ENCODE assay signal across 9 cellular contexts in genomic region chr16:11254913-11255736, GRCh38. TPM values are rescaled to one million over a fixed set of nuclear protein-coding genes. Genes with fewer than 3 reads are reported as not detected.
DNase-seq lines count a peak whose midpoint lies in the region; ATAC-seq and TF ChIP-seq lines count a peak whose summit lies in the region.
"Had no signal": no experiment of that assay in that cellular context is flagged by ENCODE, and none has a peak within 500 bp of the region (broad histone marks: within the 10 kb centered on the region; RNA-seq: fewer than 3 reads in every experiment).

No MANE protein-coding gene starts in this region.

- H3K79me2 ChIP-seq in MM.1S (ENCODE audit: low read length): peaks cover 4% of the 10 kb centered on the region

- H3K27me3 ChIP-seq in BLaER1 treated with 17β-estradiol and CSF1 and Interleukin-3, amounts not matched to agents 10 nM and 100 nM: peaks cover 0 to 12% (median 0%) of the 10 kb centered on the region in 11 experiments; a peak in 8 of 22 replicates
- H3K27me3 ChIP-seq in MM.1S (replicated peaks; ENCODE audit: insufficient read depth, low read length) (no peaks in the 10 kb centered on the region), endodermal cell (ENCODE audit: control insufficient read depth, insufficient read depth, low read length, poor library complexity, severe bottlenecking) (no peaks in the 10 kb centered on the region), muscle layer of colon (ENCODE audit: control insufficient read depth in 1 of 2, insufficient read depth in 2 of 2, low read length in 2 of 2) (no peaks in the 10 kb centered on the region)

- 1% methylated on average over 40 to 105 of the region's 105 CpGs for whole genome bisulfite sequencing in endodermal cell (ENCODE audit: insufficient coverage in 1 of 2, insufficient read length in 1 of 2), 2 experiments

- POLR2A ChIA-PET in activated CD4-positive, alpha-beta memory T cell treated with anti-CD3 and anti-CD28 coated beads for 36 hours (lab: Charles Lee): interaction anchor here (0.7 to 7.4 kb wide), 38 partner anchors 8 to 488 kb away, joined by 3 to 129 read pairs (median 7); partner anchors contain the start of genes LITAF and TXNDC11

- peak overlapping the region; percentile 65 to 87 (median 78) for H3K4me3 ChIP-seq in BLaER1 treated with 17β-estradiol and CSF1 and Interleukin-3, amounts not matched to agents 10 nM and 100 nM
- H3K4me3 ChIP-seq in MM.1S (ENCODE audit: low read length) (peak overlapping the region; percentile 79), endodermal cell (ENCODE audit: low read length) (peak overlapping the region; percentile 77), muscle layer of colon (ENCODE audit: low read depth in 1 of 2, low read length in 2 of 2) (peak overlapping the region; percentile 65 to 83)

- no peak overlapping the region for H2AFZ ChIP-seq in MM.1S (ENCODE audit: low read length)

- peaks cover 34% of the 10 kb centered on the region for H3F3A ChIP-seq in MM.1S (ENCODE audit: insufficient read depth, low read length)

- peaks cover 0 to 50% (median 46%) of the 10 kb centered on the region in 11 experiments; a peak in 18 of 22 replicates for H4K20me1 ChIP-seq in BLaER1 treated with 17β-estradiol and CSF1 and Interleukin-3, amounts not matched to agents 10 nM and 100 nM
- no peaks in the 10 kb centered on the region for H4K20me1 ChIP-seq in MM.1S (ENCODE audit: insufficient read depth, low read length)

- intact Hi-C loops in activated CD4-positive, alpha-beta memory T cell treated with anti-CD3 and anti-CD28 coated beads for 36 hours (cut with micrococcal nuclease): loop anchor here (5.0 kb wide), 1 partner anchor 78 kb away; no protein-coding TSS in a partner anchor

- peaks cover 53% of the 10 kb centered on the region for H3K4me1 Mint-ChIP-seq in activated CD4-positive, alpha-beta memory T cell treated with anti-CD3 and anti-CD28 coated beads for 36 hours (ENCODE audit: low read depth)
- H3K4me1 Mint-ChIP-seq in endodermal cell: peaks cover 4% of the 10 kb centered on the region
- H3K4me1 Mint-ChIP-seq in type B pancreatic cell (ENCODE audit: unreplicated experiment): peaks cover 34% of the 10 kb centered on the region

- H3K36me3 ChIP-seq in BLaER1 treated with 17β-estradiol and CSF1 and Interleukin-3, amounts not matched to agents 10 nM and 100 nM: peaks cover 0 to 18% (median 0%) of the 10 kb centered on the region in 11 experiments; a peak in 3 of 22 replicates
- no peaks in the 10 kb centered on the region for H3K36me3 ChIP-seq in MM.1S (replicated peaks; ENCODE audit: insufficient read depth, low read length)
- H3K36me3 ChIP-seq in endodermal cell (ENCODE audit: control insufficient read depth, insufficient read depth, low read length): no peaks in the 10 kb centered on the region
- H3K36me3 ChIP-seq in muscle layer of colon (ENCODE audit: insufficient read depth, low read length): no peaks in the 10 kb centered on the region

- H3K4me2 ChIP-seq in BLaER1 treated with 17β-estradiol and CSF1 and Interleukin-3, amounts not matched to agents 10 nM and 100 nM: peak overlapping the region; percentile 91 to 100 (median 98)
- peak overlapping the region; percentile 82 for H3K4me2 ChIP-seq in MM.1S (ENCODE audit: low read depth, low read length)

- ATAC-seq in GM19372 (IDR thresholded peaks at IDR 0.05; ENCODE audit: low read depth, unreplicated experiment): peak; percentile 0

- TF ChIP-seq CTCF in MM.1S (IDR thresholded peaks at IDR 0.05; ENCODE audit: low read length) (0 out of 2 replicates have a peak, but pooled peaks have one; percentile 8), endodermal cell (conservative IDR thresholded peaks at IDR 0.05) (no peak), type B pancreatic cell (conservative IDR thresholded peaks at IDR 0.05) (no peak)

- H3K9ac ChIP-seq in BLaER1 treated with 17β-estradiol and CSF1 and Interleukin-3, amounts not matched to agents 10 nM and 100 nM: peak overlapping the region; percentile 87 to 97 (median 91)
- H3K9ac ChIP-seq in MM.1S (ENCODE audit: low read length) (peak overlapping the region; percentile 62; the same call in 1 of the 2 replicates), endodermal cell (ENCODE audit: extremely low read depth, low read length, poor library complexity, severe bottlenecking) (peak overlapping the region; percentile 67), muscle layer of colon (ENCODE audit: low read length) (no peak overlapping the region)

- peak overlapping the region; percentile 97 for H3K27ac Mint-ChIP-seq in activated CD4-positive, alpha-beta memory T cell treated with anti-CD3 and anti-CD28 coated beads for 36 hours
- no peak overlapping the region for H3K27ac Mint-ChIP-seq in endodermal cell
- peak overlapping the region; percentile 39 for H3K27ac Mint-ChIP-seq in type B pancreatic cell

- DNase-seq in MM.1S (peak; percentile 34), endodermal cell (peak; percentile 58), type B pancreatic cell (ENCODE audit: extremely low spot score, unreplicated experiment) (no peak), NCI-H1694 treated with DMSO at 0.1 percent for 48 hours (lab: John Stamatoyannopoulos, UW) (no peak)
- peak; percentile 65 for DNase-seq in activated CD4-positive, alpha-beta memory T cell treated with anti-CD3 and anti-CD28 coated beads for 36 hours

- no peaks in the 10 kb centered on the region for H3K9me2 ChIP-seq in MM.1S (replicated peaks; ENCODE audit: insufficient read depth, low read length)

- H3K27me3 Mint-ChIP-seq in activated CD4-positive, alpha-beta memory T cell treated with anti-CD3 and anti-CD28 coated beads for 36 hours: peaks cover 6% of the 10 kb centered on the region
- peaks cover 4% of the 10 kb centered on the region for H3K27me3 Mint-ChIP-seq in endodermal cell (ENCODE audit: insufficient read depth)
- no peaks in the 10 kb centered on the region for H3K27me3 Mint-ChIP-seq in type B pancreatic cell

- peak overlapping the region; percentile 47 to 97 (median 92); a peak in 21 of 22 replicates for H3K27ac ChIP-seq in BLaER1 treated with 17β-estradiol and CSF1 and Interleukin-3, amounts not matched to agents 10 nM and 100 nM
- H3K27ac ChIP-seq in MM.1S (ENCODE audit: low read length) (peak overlapping the region; percentile 36; the same call in 1 of the 2 replicates), endodermal cell (ENCODE audit: low read depth, low read length) (no peak overlapping the region), muscle layer of colon (ENCODE audit: low read depth, low read length) (peak overlapping the region; percentile 69)

- H3K4me3 Mint-ChIP-seq in activated CD4-positive, alpha-beta memory T cell treated with anti-CD3 and anti-CD28 coated beads for 36 hours: peak overlapping the region; percentile 98
- peak overlapping the region; percentile 81 for H3K4me3 Mint-ChIP-seq in endodermal cell
- peak overlapping the region; percentile 83 for H3K4me3 Mint-ChIP-seq in type B pancreatic cell

- CTCF ChIA-PET in activated CD4-positive, alpha-beta memory T cell treated with anti-CD3 and anti-CD28 coated beads for 36 hours (lab: Charles Lee): interaction anchor here (0.7 to 6.8 kb wide), 29 partner anchors 8 to 301 kb away, joined by 3 to 118 read pairs (median 6); no protein-coding TSS in a partner anchor

- peaks cover 45 to 72% (median 68%) of the 10 kb centered on the region in 10 experiments for H3K4me1 ChIP-seq in BLaER1 treated with 17β-estradiol and CSF1 and Interleukin-3, amounts not matched to agents 10 nM and 100 nM
- peaks cover 22% of the 10 kb centered on the region for H3K4me1 ChIP-seq in MM.1S (ENCODE audit: low read length)
- H3K4me1 ChIP-seq in endodermal cell (ENCODE audit: control insufficient read depth, insufficient read depth, low read length): no peaks in the 10 kb centered on the region
- peaks cover 21% of the 10 kb centered on the region for H3K4me1 ChIP-seq in muscle layer of colon (ENCODE audit: insufficient read depth, low read length)

- peaks cover 54% of the 10 kb centered on the region for H3K36me3 Mint-ChIP-seq in activated CD4-positive, alpha-beta memory T cell treated with anti-CD3 and anti-CD28 coated beads for 36 hours
- H3K36me3 Mint-ChIP-seq in endodermal cell (ENCODE audit: low read depth): no peaks in the 10 kb centered on the region
- peaks cover 4% of the 10 kb centered on the region for H3K36me3 Mint-ChIP-seq in type B pancreatic cell

- no peaks in the 10 kb centered on the region for H3K9me3 ChIP-seq in BLaER1 treated with 17β-estradiol and CSF1 and Interleukin-3, amounts not matched to agents 10 nM and 100 nM (replicated peaks in 1 of 11)
- H3K9me3 ChIP-seq in MM.1S (replicated peaks; ENCODE audit: insufficient read depth, low read length): no peaks in the 10 kb centered on the region
- no peaks in the 10 kb centered on the region for H3K9me3 ChIP-seq in endodermal cell (ENCODE audit: control insufficient read depth, low read length)
- H3K9me3 ChIP-seq in muscle layer of colon (ENCODE audit: low read length): no peaks in the 10 kb centered on the region

- H3K9me3 Mint-ChIP-seq in activated CD4-positive, alpha-beta memory T cell treated with anti-CD3 and anti-CD28 coated beads for 36 hours: no peaks in the 10 kb centered on the region
- no peaks in the 10 kb centered on the region for H3K9me3 Mint-ChIP-seq in endodermal cell
- peaks cover 3% of the 10 kb centered on the region for H3K9me3 Mint-ChIP-seq in type B pancreatic cell

RNA-seq across cellular contexts. Expression of gene SOCS1, which starts 0.9 kb away (rescaled TPM):
- total RNA-seq in activated CD4-positive, alpha-beta memory T cell treated with anti-CD3 and anti-CD28 coated beads for 36 hours: 100 to 1,000 TPM; 146 to 152 TPM
- total RNA-seq in endodermal cell (1 to 10 TPM; 5.6 to 7.2 TPM), type B pancreatic cell (ENCODE audit: low replicate concordance) (14.5 and 28.6 TPM in 2 replicates)
- polyA plus RNA-seq in endodermal cell (2013, experiment 1 of 2): 4.8 TPM
- polyA plus RNA-seq in endodermal cell (2013, experiment 2 of 2): 4.1 TPM

RNA-seq across cellular contexts. Expression of gene TNP2, which starts 14.0 kb away (rescaled TPM):
- total RNA-seq in activated CD4-positive, alpha-beta memory T cell treated with anti-CD3 and anti-CD28 coated beads for 36 hours: not detected
- total RNA-seq in endodermal cell: not detected
- not detected for polyA plus RNA-seq in endodermal cell (2013, experiment 1 of 2)
- not detected for polyA plus RNA-seq in endodermal cell (2013, experiment 2 of 2)
- not detected in 2 replicates for total RNA-seq in type B pancreatic cell (ENCODE audit: low replicate concordance)
- total RNA-seq: NCI-H460 had no signal

RNA-seq across cellular contexts. Expression of gene PRM3, which starts 18.3 kb away (rescaled TPM):
- total RNA-seq in activated CD4-positive, alpha-beta memory T cell treated with anti-CD3 and anti-CD28 coated beads for 36 hours: not detected
- not detected for total RNA-seq in endodermal cell
- not detected for polyA plus RNA-seq in endodermal cell (2013, experiment 1 of 2)
- polyA plus RNA-seq in endodermal cell (2013, experiment 2 of 2): not detected
- total RNA-seq in type B pancreatic cell (ENCODE audit: low replicate concordance): not detected in 2 replicates
- total RNA-seq: NCI-H460 had no signal

RNA-seq across cellular contexts. Expression of gene PRM2, which starts 21.2 kb away (rescaled TPM):
- total RNA-seq in activated CD4-positive, alpha-beta memory T cell treated with anti-CD3 and anti-CD28 coated beads for 36 hours: not detected
- total RNA-seq in endodermal cell: not detected
- polyA plus RNA-seq in endodermal cell (2013, experiment 1 of 2): not detected
- not detected for polyA plus RNA-seq in endodermal cell (2013, experiment 2 of 2)
- total RNA-seq in type B pancreatic cell (ENCODE audit: low replicate concordance): not detected in 2 replicates
- total RNA-seq: NCI-H460 had no signal

RNA-seq across cellular contexts. Expression of gene PRM1, which starts 26.0 kb away (rescaled TPM):
- total RNA-seq in activated CD4-positive, alpha-beta memory T cell treated with anti-CD3 and anti-CD28 coated beads for 36 hours: not detected
- total RNA-seq in endodermal cell (not detected), type B pancreatic cell (ENCODE audit: low replicate concordance) (not detected in 2 replicates)
- polyA plus RNA-seq in endodermal cell (2013, experiment 1 of 2): not detected
- polyA plus RNA-seq in endodermal cell (2013, experiment 2 of 2): not detected
- total RNA-seq: NCI-H460 had no signal

Comparison
In these comparisons a context has a peak if more than half of its experiments do, and no peak if none do; other contexts are left out.
1. DNase-seq: peak in MM.1S (single experiment), activated CD4-positive, alpha-beta memory T cell treated with anti-CD3 and anti-CD28 coated beads for 36 hours (single experiment) and endodermal cell (single experiment); none in type B pancreatic cell (single experiment) and NCI-H1694 treated with DMSO at 0.1 percent for 48 hours (single experiment).
2. Peak in every context shown above with its lines, with median percentiles within 50 percentile points of each other: H3K4me3 ChIP-seq and H3K4me3 Mint-ChIP-seq.